In the genomic region with DNA sequence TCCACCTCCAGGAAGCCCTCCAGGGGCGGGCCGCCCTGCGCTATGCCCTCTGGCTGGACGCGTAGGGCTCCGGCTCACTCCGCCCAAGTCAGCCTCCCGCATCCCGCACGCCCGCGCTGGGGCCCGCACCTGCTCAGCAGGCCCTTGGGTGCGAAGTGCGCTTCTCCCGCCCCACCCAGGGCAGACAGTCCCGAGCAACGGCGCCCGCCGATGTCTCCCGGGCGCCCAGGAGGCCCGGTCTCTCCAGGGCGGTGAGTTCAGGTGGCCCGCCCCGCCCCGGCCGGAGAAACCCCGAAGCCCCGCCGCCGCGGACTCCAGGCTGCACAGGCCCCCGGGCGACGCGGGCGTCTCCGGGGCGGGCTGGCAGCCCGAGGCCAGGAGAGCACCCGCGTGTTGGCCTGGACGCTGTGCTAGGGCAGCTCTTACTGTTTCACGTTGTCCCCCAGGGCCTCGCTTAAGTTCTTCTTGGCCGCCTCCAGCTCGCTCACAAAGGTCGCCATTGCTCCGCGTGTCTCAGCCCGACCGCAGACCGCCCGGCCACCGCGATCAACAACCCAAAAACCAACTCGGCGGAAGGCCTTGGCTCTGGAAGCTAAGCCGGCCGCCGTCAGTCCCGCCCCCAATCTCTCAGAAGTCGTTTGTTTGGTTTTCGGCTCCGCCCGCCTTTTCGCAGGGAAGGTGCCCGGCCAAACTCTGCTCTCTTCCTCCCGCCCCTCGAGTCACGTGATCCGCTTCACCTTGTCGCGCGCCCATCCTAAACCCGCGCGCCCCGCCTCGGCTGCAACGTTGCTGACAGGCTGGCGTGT, we compare ENCODE assay signal across 8 cellular contexts. TPM values are rescaled to one million over a fixed set of nuclear protein-coding genes. Genes with fewer than 3 reads are reported as not detected.
DNase-seq lines count a peak whose midpoint lies in the region; ATAC-seq and TF ChIP-seq lines count a peak whose summit lies in the region.

A gene with protein sequence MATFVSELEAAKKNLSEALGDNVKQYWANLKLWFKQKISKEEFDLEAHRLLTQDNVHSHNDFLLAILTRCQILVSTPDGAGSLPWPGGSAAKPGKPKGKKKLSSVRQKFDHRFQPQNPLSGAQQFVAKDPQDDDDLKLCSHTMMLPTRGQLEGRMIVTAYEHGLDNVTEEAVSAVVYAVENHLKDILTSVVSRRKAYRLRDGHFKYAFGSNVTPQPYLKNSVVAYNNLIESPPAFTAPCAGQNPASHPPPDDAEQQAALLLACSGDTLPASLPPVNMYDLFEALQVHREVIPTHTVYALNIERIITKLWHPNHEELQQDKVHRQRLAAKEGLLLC (minus strand): TSS at position 531 of the 806 bp plus-strand sequence. CDS start 31 bp downstream, at position 500.

- intact Hi-C loops in mammary epithelial cell (cut with micrococcal nuclease): loop anchor here (2.0 to 5.0 kb wide), 3 partner anchors 37 to 786 kb away; a partner anchor contains a TSS

- dilution Hi-C loops in mammary epithelial cell (cut with HindIII; ENCODE audit: low sequenced_read_pairs): loop anchor here (25.0 kb wide), 1 partner anchor 186 kb away; no protein-coding TSS in a partner anchor

- peak within 1 kb of the TSS; percentile 76 to 87 (median 83) for H3K4me3 ChIP-seq in mammary epithelial cell (replicated peaks in 1 of 3; ENCODE audit: insufficient read depth in 1 of 3, low read depth in 2 of 3, low read length in 3 of 3)
- H3K4me3 ChIP-seq in iPS-18c (ENCODE audit: insufficient read depth, low read depth, low read length): peak within 1 kb of the TSS; percentile 93
- peak within 1 kb of the TSS; percentile 79 to 92 (median 89) for H3K4me3 ChIP-seq in skeletal muscle tissue (ENCODE audit: low read length in 3 of 3)

- CTCF ChIA-PET in mammary epithelial cell (lab: Charles Lee; ENCODE audit: low non-redundant PET): no interaction called here

- WGBS in mammary epithelial cell (ENCODE audit: low coverage, missing lambda C conversion rate): 5% methylated on average over 39 of the region's 84 CpGs

- peak within 1 kb of the TSS; percentile 85 for H3K9ac ChIP-seq in mammary epithelial cell (ENCODE audit: insufficient read depth, low read length)
- H3K9ac ChIP-seq in skeletal muscle tissue (ENCODE audit: low read depth in 1 of 3, low read length in 3 of 3): peak within 1 kb of the TSS; percentile 84 to 97 (median 95)

- ATAC-seq in GM18870 (IDR thresholded peaks at IDR 0.05; ENCODE audit: unreplicated experiment): peak; percentile 83
- peak; percentile 85 for ATAC-seq in HG03135 (IDR thresholded peaks at IDR 0.05; ENCODE audit: unreplicated experiment)

- H3K4me1 ChIP-seq in mammary epithelial cell (ENCODE audit: insufficient read depth, low read length): peaks cover 8% of the 10 kb centered on the region
- peaks cover 11 to 17% (median 16%) of the 10 kb centered on the region in 3 donors for H3K4me1 ChIP-seq in skeletal muscle tissue (ENCODE audit: control insufficient read depth in 3 of 3, insufficient read depth in 3 of 3, low read length in 3 of 3)

- BruUV-seq in mammary epithelial cell (replicated peaks; lab: Mats Ljungman, UMichigan): no TSS peak

- in situ Hi-C loops in ACHN (cut with HindIII; ENCODE audit: low pct_ligation_motif_present, low pct_unique_long_range_greater_than_20kb, low sequenced_read_pairs) (no loop called here), mammary epithelial cell (cut with MboI; ENCODE audit: low sequenced_read_pairs in 2 of 2) (no loop called here)

- TF ChIP-seq CTCF in VCaP (conservative IDR thresholded peaks at IDR 0.05): peak; percentile 41
- no peak for TF ChIP-seq CTCF in mammary epithelial cell (conservative IDR thresholded peaks at IDR 0.05 in 1 of 2, IDR thresholded peaks at IDR 0.05 in 1 of 2; ENCODE audit: extremely low read depth in 1 of 2, insufficient read depth in 1 of 2, low read depth in 1 of 2, low read length in 2 of 2)

- H4K20me1 ChIP-seq in mammary epithelial cell (ENCODE audit: insufficient read depth, low read length): no peaks in the 10 kb centered on the region

- H3K27me3 ChIP-seq in mammary epithelial cell (ENCODE audit: insufficient read depth, low read length) (no peaks in the 10 kb centered on the region), skeletal muscle tissue (ENCODE audit: control insufficient read depth in 3 of 3, insufficient read depth in 3 of 3, low read length in 3 of 3) (no peaks in the 10 kb centered on the region)

- peaks cover 46% of the 10 kb centered on the region for H3K79me2 ChIP-seq in mammary epithelial cell (ENCODE audit: insufficient read depth, low read length)

- H3K4me2 ChIP-seq in mammary epithelial cell (ENCODE audit: insufficient read depth, low read depth, low read length): peak within 1 kb of the TSS; percentile 89

- H3K9me3 ChIP-seq in mammary epithelial cell (replicated peaks; ENCODE audit: insufficient read depth, low read length): no peaks in the 10 kb centered on the region
- H3K9me3 ChIP-seq in iPS-18c (ENCODE audit: control insufficient read depth, insufficient read depth, low read length): no peaks in the 10 kb centered on the region
- no peaks in the 10 kb centered on the region for H3K9me3 ChIP-seq in skeletal muscle tissue (ENCODE audit: control insufficient read depth in 3 of 3, low read length in 3 of 3)

- H3K27ac ChIP-seq in VCaP (peak within 1 kb of the TSS; percentile 92), mammary epithelial cell (ENCODE audit: insufficient read depth, low read depth, low read length) (peak within 1 kb of the TSS; percentile 67), skeletal muscle tissue (ENCODE audit: low read depth, low read length) (peak within 1 kb of the TSS; percentile 85)

- H3K36me3 ChIP-seq in mammary epithelial cell (ENCODE audit: insufficient read depth, low read length) (no peaks in the 10 kb centered on the region), skeletal muscle tissue (ENCODE audit: control insufficient read depth in 3 of 3, insufficient read depth in 3 of 3, low read length in 3 of 3) (no peaks in the 10 kb centered on the region)

- DNase-seq in ACHN (peak; percentile 99), NCI-H2196 treated with DMSO at 0.1 percent for 48 hours (lab: John Stamatoyannopoulos, UW; ENCODE audit: unreplicated experiment) (peak; percentile 98), mammary epithelial cell (peak; percentile 98)

- H2AFZ ChIP-seq in mammary epithelial cell (ENCODE audit: low read depth, low read length): peak within 1 kb of the TSS; percentile 96

RNA-seq across cellular contexts. Expression of the gene that starts here (rescaled TPM):
- total RNA-seq in mammary epithelial cell: 10 to 100 TPM in 1 of 2 donors, 1 to 10 TPM in 1; 8.6 to 13.5 TPM
- polyA plus RNA-seq in mammary epithelial cell: 9.7 TPM
- polyA minus RNA-seq in mammary epithelial cell: 8.5 TPM
- total RNA-seq in skeletal muscle tissue: 18.8 TPM

Comparison
In these comparisons a context has a peak if more than half of its experiments do, and no peak if none do; other contexts are left out.
1. Peak in every context shown above with its lines: DNase-seq, ATAC-seq, H3K4me3 ChIP-seq and H3K27ac ChIP-seq.